In genomic region chr7:103343758-103344452, GRCh38 we compare ENCODE assay signal across 8 cellular contexts. TPM values are rescaled to one million over a fixed set of nuclear protein-coding genes. Genes with fewer than 3 reads are reported as not detected.
A peak's percentile ranks its signal among the peaks of the same experiment; 100 is the strongest.
DNase-seq lines count a peak whose midpoint lies in the region; ATAC-seq and TF ChIP-seq lines count a peak whose summit lies in the region.

No MANE protein-coding gene starts in this region.

- H3K36me3 ChIP-seq in SK-N-MC (ENCODE audit: insufficient read depth, low read length) (peaks cover 35% of the 10 kb centered on the region), body of pancreas (replicated peaks in 1 of 2; ENCODE audit: insufficient read depth in 1 of 2, low read depth in 2 of 2) (peaks cover 0 to 3% of the 10 kb centered on the region in 2 donors)

- DNase-seq in A172 (ENCODE audit: low spot score) (peak; percentile 47), SK-N-MC (ENCODE audit: low read depth, low spot score) (no peak), body of pancreas (peak; percentile 16 to 38 (median 33)), kidney tubule cell (ENCODE audit: low spot score) (peak; percentile 47), NCI-H510A treated with DMSO at 0.1 percent for 48 hours (lab: John Stamatoyannopoulos, UW) (no peak)
- peak; percentile 35 to 53 for DNase-seq in stimulated activated CD4-positive, alpha-beta T cell treated with anti-CD3 and anti-CD28 coated beads, Interleukin-4, amount 100 ng/mL, for 4 hours

- ATAC-seq in HG03045 (IDR thresholded peaks at IDR 0.05; ENCODE audit: unreplicated experiment) (peak; percentile 16), body of pancreas (peak; percentile 30)

- WGBS in body of pancreas, 2 donors = 1 to 2% methylated on average over 26 of the region's 26 CpGs

- H3K4me3 ChIP-seq in GM12875 (ENCODE audit: low read depth, low read length) (peak overlapping the region; percentile 90), SK-N-MC (peak overlapping the region; percentile 95), body of pancreas (peak overlapping the region; percentile 87 to 97)

- H3K9ac ChIP-seq in SK-N-MC (ENCODE audit: insufficient read length) = peak overlapping the region; percentile 93

- H3K27ac ChIP-seq in SK-N-MC (peak overlapping the region; percentile 80), body of pancreas (peak overlapping the region in 3 of 4 donors; percentile 61 to 88 (median 84))

- TF ChIP-seq CTCF in GM12875 (IDR thresholded peaks at IDR 0.05; ENCODE audit: borderline replicate concordance, insufficient read depth, low read depth, low read length) (no peak), body of pancreas (IDR thresholded peaks at IDR 0.05) (no peak)

- intact Hi-C loops in body of pancreas (cut with DNase I) = no loop called here

- H3K27me3 ChIP-seq in body of pancreas = no peaks in the 10 kb centered on the region

- H3K4me1 ChIP-seq in body of pancreas = peaks cover 27% of the 10 kb centered on the region

- no peaks in the 10 kb centered on the region for H3K9me3 ChIP-seq in SK-N-MC (ENCODE audit: low read depth, low read length)
- no peaks in the 10 kb centered on the region for H3K9me3 ChIP-seq in body of pancreas

- TF ChIP-seq POLR2A in body of pancreas (IDR thresholded peaks at IDR 0.05) = no peak

RNA-seq across cellular contexts. Expression of gene DNAJC2, which starts 0.7 kb away (rescaled TPM):
- 50.2 and 56.2 TPM in 2 replicates for total RNA-seq in A172 (2014; rRNA removed; shearing (Covaris generic))
- 10 to 100 TPM; 14.3 to 24.1 TPM for total RNA-seq in body of pancreas

RNA-seq across cellular contexts. Expression of gene PSMC2, which starts 3.5 kb away (rescaled TPM):
- total RNA-seq in A172 (2014; rRNA removed; shearing (Covaris generic)) = 518 and 689 TPM in 2 replicates
- 10 to 100 TPM; 27.0 to 40.5 TPM for total RNA-seq in body of pancreas

RNA-seq across cellular contexts. Expression of gene PMPCB, which starts 46.7 kb away (rescaled TPM):
- 104 and 105 TPM in 2 replicates for total RNA-seq in A172 (2014; rRNA removed; shearing (Covaris generic))
- total RNA-seq in body of pancreas = 10 to 100 TPM; 30.1 to 38.6 TPM

Comparison
In these comparisons a context has a peak if more than half of its experiments do, and no peak if none do; other contexts are left out.
1. DNase-seq: peak in A172 (single experiment), body of pancreas (4 of 4), kidney tubule cell (single experiment) and stimulated activated CD4-positive, alpha-beta T cell treated with anti-CD3 and anti-CD28 coated beads, Interleukin-4, amount 100 ng/mL, for 4 hours (2 of 2); none in SK-N-MC (single experiment) and NCI-H510A treated with DMSO at 0.1 percent for 48 hours (single experiment).
2. RNA of gene PSMC2, which starts 3.5 kb away (total RNA-seq): 518 to 689 TPM in A172; 27.0 to 40.5 TPM in body of pancreas; every median in the first group is over 10 times any median in the second.
3. Peak in every context shown above with its lines, with median percentiles within 50 percentile points of each other: H3K4me3 ChIP-seq.